Comparison of ENCODE assay signal across 12 cellular contexts in the genomic region with DNA sequence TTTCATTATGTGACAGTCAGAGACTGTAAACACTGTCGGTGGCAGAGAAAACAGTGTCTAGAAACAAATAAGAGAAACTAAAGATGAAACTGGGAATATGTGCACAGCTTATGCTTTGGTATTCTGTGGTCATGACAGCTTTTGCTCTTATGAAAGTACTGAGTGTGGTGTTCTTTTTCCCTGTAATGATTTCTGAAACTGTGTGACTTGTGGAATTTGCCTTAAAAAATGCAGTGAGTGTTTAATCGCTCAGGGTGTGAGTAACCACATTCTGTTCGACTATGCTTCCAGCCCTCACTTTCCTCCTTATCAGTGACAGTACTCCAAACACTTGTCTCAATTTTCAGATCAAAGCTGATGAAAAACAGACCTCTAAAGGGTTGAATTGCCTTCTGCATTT.
DNase-seq lines count a peak whose midpoint lies in the region; ATAC-seq, FAIRE-seq and TF ChIP-seq lines count a peak whose summit lies in the region.
"Had no signal": no experiment of that assay in that cellular context is flagged by ENCODE, and none has a peak within 500 bp of the region (broad histone marks: within the 10 kb centered on the region; RNA-seq: fewer than 3 reads in every experiment).

No MANE protein-coding gene starts in this region.

- H3K9ac ChIP-seq in K562 (ENCODE audit: insufficient read depth in 1 of 2, low read depth in 2 of 2, low read length in 2 of 2): peak overlapping the region in 1 of 2 experiments; percentile 32; a peak in 1 of 4 replicates

- POLR2A ChIA-PET in A673 (lab: Charles Lee; ENCODE audit: low non-redundant PET): no interaction called here
- POLR2A ChIA-PET in K562 (lab: Yijun Ruan, JAX): interaction anchor here (1.5 kb wide), 1 partner anchor 16 kb away, joined by 4 read pairs; no protein-coding TSS in a partner anchor

- no peaks in the 10 kb centered on the region for H3K36me3 ChIP-seq in A673 (ENCODE audit: insufficient read depth, low read length, poor library complexity, severe bottlenecking)
- H3K36me3 ChIP-seq in K562 (ENCODE audit: control insufficient read depth, insufficient read depth, low read length): no peaks in the 10 kb centered on the region

- CTCF ChIA-PET in A673 (lab: Charles Lee): no interaction called here
- CTCF ChIA-PET in K562 (lab: Yijun Ruan, JAX; ENCODE audit: low intra/inter-chr PET ratio): no interaction called here

- TF ChIP-seq CTCF in A673 (conservative IDR thresholded peaks at IDR 0.05; ENCODE audit: low read depth, low read length) (no peak), K562 (IDR thresholded peaks at IDR 0.05 in 2 of 3, conservative IDR thresholded peaks at IDR 0.05 in 1 of 3; ENCODE audit: insufficient read depth in 2 of 3, low read depth in 1 of 3, low read length in 3 of 3) (no peak)

- peak; percentile 63 for FAIRE-seq in K562 (lab: Jason Lieb, UNC)

- no peak for TF ChIP-seq POLR2A in K562 (conservative IDR thresholded peaks at IDR 0.05)

- ATAC-seq in GM19452 (IDR thresholded peaks at IDR 0.05; ENCODE audit: unreplicated experiment) (peak; percentile 65), HG03139 (IDR thresholded peaks at IDR 0.05; ENCODE audit: unreplicated experiment) (peak; percentile 48), K562 (peak; percentile 71)
- ATAC-seq: foreskin keratinocyte had no signal

- H3K4me3 ChIP-seq in A673 (ENCODE audit: low read depth, low read length, poor library complexity, severe bottlenecking) (no peak overlapping the region), K562 (no peak overlapping the region)

- no peaks in the 10 kb centered on the region for H3K9me3 ChIP-seq in A673 (ENCODE audit: low read depth, low read length, poor library complexity, severe bottlenecking)
- H3K9me3 ChIP-seq in K562 (replicated peaks; ENCODE audit: control insufficient read depth, insufficient read depth, low read depth, low read length): no peaks in the 10 kb centered on the region

- H3K9me1 ChIP-seq in K562 (ENCODE audit: control insufficient read depth, insufficient read depth, low read length): no peaks in the 10 kb centered on the region

- H3K4me2 ChIP-seq in K562 (ENCODE audit: insufficient read depth, low read length): peak overlapping the region; percentile 56

- peaks cover 21% of the 10 kb centered on the region for H3K4me1 ChIP-seq in A673 (ENCODE audit: insufficient read depth, low read length, poor library complexity, severe bottlenecking)
- H3K4me1 ChIP-seq in K562 (replicated peaks in 1 of 2; ENCODE audit: control insufficient read depth in 2 of 2, insufficient read depth in 2 of 2, low read length in 2 of 2): peaks cover 2 to 32% of the 10 kb centered on the region in 2 experiments; a peak in 3 of 5 replicates
- H3K4me1 ChIP-seq: foreskin keratinocyte had no signal

- in situ Hi-C loops in K562 (cut with MboI): no loop called here

- peak overlapping the region; percentile 36; the same call in 1 of the 2 replicates for H2AFZ ChIP-seq in K562 (ENCODE audit: low read depth, low read length)

- H3K27me3 ChIP-seq in A673 (replicated peaks; ENCODE audit: insufficient read depth, low read depth, low read length, poor library complexity) (no peaks in the 10 kb centered on the region), K562 (ENCODE audit: control insufficient read depth in 2 of 2, insufficient read depth in 2 of 2, low read length in 2 of 2) (no peaks in the 10 kb centered on the region)

- DNase-seq in A673 (ENCODE audit: low spot score) (no peak), K562 (ENCODE audit: extremely low read depth in 1 of 4, low spot score in 3 of 4) (peak; percentile 8 to 63 (median 22)), NCI-H2107 (lab: John Stamatoyannopoulos, UW) (no peak), Kasumi-1 (lab: John Stamatoyannopoulos, UW) (no peak), amniotic stem cell (lab: John Stamatoyannopoulos, UW) (no peak), HT-29 (ENCODE audit: low spot score) (no peak)
- DNase-seq: activated naive CD4-positive, alpha-beta T cell treated with Interleukin-2 at 50 U/mL for 16 hours; AML-193; NCI-H1092 treated with DMSO at 0.1 percent for 48 hours had no signal

- no peaks in the 10 kb centered on the region for H4K20me1 ChIP-seq in K562 (replicated peaks; ENCODE audit: control insufficient read depth, insufficient read depth, low read length)

- H3K27ac ChIP-seq in A673 (ENCODE audit: low read depth, low read length, poor library complexity, severe bottlenecking) (peak overlapping the region; percentile 12), K562 (ENCODE audit: extremely low read depth, low read depth, low read length) (peak overlapping the region; percentile 18; the same call in 2 of the 3 replicates)
- H3K27ac ChIP-seq: foreskin keratinocyte had no signal

- no peak; the same call in 1 of the 2 replicates for TF ChIP-seq EP300 in K562 (IDR thresholded peaks at IDR 0.05; ENCODE audit: low read length)

- intact Hi-C loops in A673 (cut with micrococcal nuclease; ENCODE audit: unreplicated experiment): no loop called here
- intact Hi-C loops in K562 (cut with micrococcal nuclease): no loop called here

- WGBS in K562 (ENCODE audit: insufficient coverage, low coverage, missing lambda C conversion rate): 2% methylated on average over 3 of the region's 3 CpGs

- H3K79me2 ChIP-seq in K562 (ENCODE audit: control insufficient read depth, insufficient read depth, low read length): no peaks in the 10 kb centered on the region

- BruUV-seq in A673 (replicated peaks; lab: Mats Ljungman, UMichigan) (no TSS peak), K562 (replicated peaks; lab: Mats Ljungman, UMichigan) (no TSS peak)

- no peak for TF ChIP-seq RAD21 in K562 (CRISPR knock-in tag; conservative IDR thresholded peaks at IDR 0.05 in 1 of 2, IDR thresholded peaks at IDR 0.05 in 1 of 2)

TF ChIP-seq in K562, 482 proteins besides CTCF, POLR2A, EP300 and RAD21 (continues in another document):
- no peak for TF ChIP-seq FOXJ3 (CRISPR knock-in tag; IDR thresholded peaks at IDR 0.05)
- TF ChIP-seq ZKSCAN8 (CRISPR knock-in tag; IDR thresholded peaks at IDR 0.05): no peak
- 0 out of 4 replicates have a peak, but pooled peaks of 1 of the 2 experiments have one; percentile 21 for TF ChIP-seq RCOR1 (IDR thresholded peaks at IDR 0.05; ENCODE audit: borderline replicate concordance in 1 of 2, low read depth in 2 of 2, low read length in 2 of 2)
- TF ChIP-seq CBFA2T2 (conservative IDR thresholded peaks at IDR 0.05): peak; percentile 36; the same call in 1 of the 2 replicates
- peak; percentile 62 for TF ChIP-seq TEAD4 (IDR thresholded peaks at IDR 0.05; ENCODE audit: low read length)
- TF ChIP-seq TEAD4 (CRISPR knock-in tag; IDR thresholded peaks at IDR 0.05; ENCODE audit: borderline replicate concordance): no peak
- TF ChIP-seq, protein P1, sequence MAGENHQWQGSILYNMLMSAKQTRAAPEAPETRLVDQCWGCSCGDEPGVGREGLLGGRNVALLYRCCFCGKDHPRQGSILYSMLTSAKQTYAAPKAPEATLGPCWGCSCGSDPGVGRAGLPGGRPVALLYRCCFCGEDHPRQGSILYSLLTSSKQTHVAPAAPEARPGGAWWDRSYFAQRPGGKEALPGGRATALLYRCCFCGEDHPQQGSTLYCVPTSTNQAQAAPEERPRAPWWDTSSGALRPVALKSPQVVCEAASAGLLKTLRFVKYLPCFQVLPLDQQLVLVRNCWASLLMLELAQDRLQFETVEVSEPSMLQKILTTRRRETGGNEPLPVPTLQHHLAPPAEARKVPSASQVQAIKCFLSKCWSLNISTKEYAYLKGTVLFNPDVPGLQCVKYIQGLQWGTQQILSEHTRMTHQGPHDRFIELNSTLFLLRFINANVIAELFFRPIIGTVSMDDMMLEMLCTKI (IDR thresholded peaks at IDR 0.05; ENCODE audit: partially characterized antibody): no peak
- TF ChIP-seq BCL6 (CRISPR knock-in tag; IDR thresholded peaks at IDR 0.05): no peak
- no peak for TF ChIP-seq SP2 (IDR thresholded peaks at IDR 0.05; ENCODE audit: extremely low read depth, low read depth, low read length, poor library complexity, severe bottlenecking)
- no peak for TF ChIP-seq ZNF589 (CRISPR knock-in tag; IDR thresholded peaks at IDR 0.05; ENCODE audit: low read depth)
- 0 out of 2 replicates have a peak, but pooled peaks have one; percentile 26 for TF ChIP-seq STAT5A (IDR thresholded peaks at IDR 0.05; ENCODE audit: borderline replicate concordance, low read length)
- peak; percentile 29; the same call in 1 of the 2 replicates for TF ChIP-seq TAL1 (IDR thresholded peaks at IDR 0.05)
- TF ChIP-seq JUND (IDR thresholded peaks at IDR 0.05; ENCODE audit: borderline replicate concordance, low read depth, low read length): 0 out of 2 replicates have a peak, but pooled peaks have one; percentile 3
- no peak; the same call in 2 of the 3 replicates for TF ChIP-seq JUND (tag; IDR thresholded peaks at IDR 0.05; ENCODE audit: borderline replicate concordance, low read depth, low read length)
- TF ChIP-seq, protein P2, sequence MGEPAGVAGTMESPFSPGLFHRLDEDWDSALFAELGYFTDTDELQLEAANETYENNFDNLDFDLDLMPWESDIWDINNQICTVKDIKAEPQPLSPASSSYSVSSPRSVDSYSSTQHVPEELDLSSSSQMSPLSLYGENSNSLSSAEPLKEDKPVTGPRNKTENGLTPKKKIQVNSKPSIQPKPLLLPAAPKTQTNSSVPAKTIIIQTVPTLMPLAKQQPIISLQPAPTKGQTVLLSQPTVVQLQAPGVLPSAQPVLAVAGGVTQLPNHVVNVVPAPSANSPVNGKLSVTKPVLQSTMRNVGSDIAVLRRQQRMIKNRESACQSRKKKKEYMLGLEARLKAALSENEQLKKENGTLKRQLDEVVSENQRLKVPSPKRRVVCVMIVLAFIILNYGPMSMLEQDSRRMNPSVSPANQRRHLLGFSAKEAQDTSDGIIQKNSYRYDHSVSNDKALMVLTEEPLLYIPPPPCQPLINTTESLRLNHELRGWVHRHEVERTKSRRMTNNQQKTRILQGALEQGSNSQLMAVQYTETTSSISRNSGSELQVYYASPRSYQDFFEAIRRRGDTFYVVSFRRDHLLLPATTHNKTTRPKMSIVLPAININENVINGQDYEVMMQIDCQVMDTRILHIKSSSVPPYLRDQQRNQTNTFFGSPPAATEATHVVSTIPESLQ (CRISPR knock-in tag; IDR thresholded peaks at IDR 0.05): no peak
- no peak for TF ChIP-seq DNMT1 (IDR thresholded peaks at IDR 0.05)
- peak; percentile 69 for TF ChIP-seq ARID1B (IDR thresholded peaks at IDR 0.05)
- TF ChIP-seq, protein P3, sequence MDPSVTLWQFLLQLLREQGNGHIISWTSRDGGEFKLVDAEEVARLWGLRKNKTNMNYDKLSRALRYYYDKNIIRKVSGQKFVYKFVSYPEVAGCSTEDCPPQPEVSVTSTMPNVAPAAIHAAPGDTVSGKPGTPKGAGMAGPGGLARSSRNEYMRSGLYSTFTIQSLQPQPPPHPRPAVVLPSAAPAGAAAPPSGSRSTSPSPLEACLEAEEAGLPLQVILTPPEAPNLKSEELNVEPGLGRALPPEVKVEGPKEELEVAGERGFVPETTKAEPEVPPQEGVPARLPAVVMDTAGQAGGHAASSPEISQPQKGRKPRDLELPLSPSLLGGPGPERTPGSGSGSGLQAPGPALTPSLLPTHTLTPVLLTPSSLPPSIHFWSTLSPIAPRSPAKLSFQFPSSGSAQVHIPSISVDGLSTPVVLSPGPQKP (CRISPR knock-in tag; IDR thresholded peaks at IDR 0.05): no peak
- TF ChIP-seq CBFA2T3 (IDR thresholded peaks at IDR 0.05): peak; percentile 72

Comparison
In these comparisons a context has a peak if more than half of its experiments do, and no peak if none do; other contexts are left out.
1. DNase-seq: peak in K562 (4 of 4); none in A673 (single experiment), NCI-H2107 (single experiment), Kasumi-1 (0 of 2), amniotic stem cell (single experiment) and HT-29 (single experiment).
2. Peak in every context shown above with its lines, with median percentiles within 50 percentile points of each other: ATAC-seq.